Comparison of ENCODE assay signal across 8 cellular contexts in the genomic region with DNA sequence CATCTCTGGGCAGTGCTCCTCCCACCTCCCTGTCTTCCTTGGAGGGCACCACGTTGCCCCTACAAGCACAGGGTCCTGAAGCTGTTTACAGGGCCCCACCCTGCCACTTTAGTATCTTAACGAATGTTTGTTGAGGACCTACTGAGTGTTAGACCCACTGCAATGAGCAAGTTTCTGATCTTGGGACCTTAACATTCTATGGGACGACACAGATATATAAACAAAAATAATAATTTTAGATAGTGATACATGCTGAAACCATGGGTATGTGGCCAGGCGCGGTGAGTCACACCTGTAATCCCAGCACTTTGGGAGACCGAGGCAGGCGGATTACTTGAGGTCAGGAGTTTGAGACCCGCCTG. TPM values are rescaled to one million over a fixed set of nuclear protein-coding genes. Genes with fewer than 3 reads are reported as not detected.
DNase-seq lines count a peak whose midpoint lies in the region; ATAC-seq, FAIRE-seq and TF ChIP-seq lines count a peak whose summit lies in the region.

No MANE protein-coding gene starts in this region.

- no peak overlapping the region for H3K14ac ChIP-seq in mesenchymal stem cell (ENCODE audit: low read length in 2 of 2)

- no peak overlapping the region for H2BK120ac ChIP-seq in mesenchymal stem cell (ENCODE audit: low read depth, low read length)

- no peak for TF ChIP-seq POLR2A in K562 (conservative IDR thresholded peaks at IDR 0.05)

- H3K4me1 ChIP-seq in cardiac muscle cell (ENCODE audit: low read depth) = peaks cover 3% of the 10 kb centered on the region
- H3K4me1 ChIP-seq in K562 (replicated peaks in 1 of 2; ENCODE audit: control insufficient read depth in 2 of 2, insufficient read depth in 2 of 2, low read length in 2 of 2) = peaks cover 19 to 27% of the 10 kb centered on the region in 2 experiments
- peaks cover 9% of the 10 kb centered on the region for H3K4me1 ChIP-seq in mesenchymal stem cell (ENCODE audit: control insufficient read depth, insufficient read depth, low read depth, low read length)
- H3K4me1 ChIP-seq in upper lobe of right lung = peaks cover 25% of the 10 kb centered on the region

- peak overlapping the region; percentile 91 for H4K8ac ChIP-seq in mesenchymal stem cell (ENCODE audit: low read length)

- H3K79me2 ChIP-seq in K562 (ENCODE audit: control insufficient read depth, insufficient read depth, low read length) = peaks cover 14% of the 10 kb centered on the region; the same call in 2 of the 3 replicates

- CTCF ChIA-PET in K562 (lab: Yijun Ruan, JAX; ENCODE audit: low intra/inter-chr PET ratio) = interaction anchor here (1.2 kb wide), 1 partner anchor 38 kb away, joined by 4 read pairs; no protein-coding TSS in a partner anchor

- H2BK15ac ChIP-seq in mesenchymal stem cell (ENCODE audit: low read depth, poor library complexity, severe bottlenecking) = no peak overlapping the region

- H2BK12ac ChIP-seq in mesenchymal stem cell (ENCODE audit: low read length in 2 of 2) = no peak overlapping the region

- peak overlapping the region; percentile 75 for H4K91ac ChIP-seq in mesenchymal stem cell (ENCODE audit: low read length)

- H2BK5ac ChIP-seq in mesenchymal stem cell (ENCODE audit: low read depth, low read length, poor library complexity, severe bottlenecking) = no peak overlapping the region

- peak overlapping the region in 1 of 2 experiments; percentile 29 for H3K4ac ChIP-seq in mesenchymal stem cell (ENCODE audit: low read depth in 1 of 2, low read length in 2 of 2)

- peak overlapping the region; percentile 97 for H3K4me2 ChIP-seq in K562 (ENCODE audit: insufficient read depth, low read length)
- H3K4me2 ChIP-seq in mesenchymal stem cell (ENCODE audit: low read length, poor library complexity, severe bottlenecking) = peak overlapping the region; percentile 73

- H3K9me3 ChIP-seq in cardiac muscle cell (ENCODE audit: low read depth) (no peaks in the 10 kb centered on the region), K562 (replicated peaks; ENCODE audit: control insufficient read depth, insufficient read depth, low read depth, low read length) (no peaks in the 10 kb centered on the region), mesenchymal stem cell (ENCODE audit: control insufficient read depth, low read length) (no peaks in the 10 kb centered on the region), upper lobe of right lung (no peaks in the 10 kb centered on the region)

- peak overlapping the region; percentile 42 to 67 for H3K18ac ChIP-seq in mesenchymal stem cell (ENCODE audit: low read depth in 1 of 2, low read length in 2 of 2)

- peak overlapping the region; percentile 94 for H2AFZ ChIP-seq in K562 (ENCODE audit: low read depth, low read length)
- H2AFZ ChIP-seq in mesenchymal stem cell (ENCODE audit: low read depth, low read length) = peak overlapping the region; percentile 30

- WGBS in K562 (ENCODE audit: insufficient coverage, low coverage, missing lambda C conversion rate) = 71% methylated on average over 8 of the region's 8 CpGs
- WGBS in mesenchymal stem cell = 74% methylated on average over 5 of the region's 8 CpGs

- H3K79me1 ChIP-seq in mesenchymal stem cell (replicated peaks; ENCODE audit: low read length, poor library complexity, severe bottlenecking) = peaks cover 1% of the 10 kb centered on the region

- TSS peak; percentile 98 for BruUV-seq in K562 (replicated peaks; lab: Mats Ljungman, UMichigan)

- no peaks in the 10 kb centered on the region for H4K20me1 ChIP-seq in K562 (replicated peaks; ENCODE audit: control insufficient read depth, insufficient read depth, low read length)

- H3K27ac ChIP-seq in cardiac muscle cell = peak overlapping the region; percentile 28
- H3K27ac ChIP-seq in K562 (ENCODE audit: extremely low read depth, low read depth, low read length) = peak overlapping the region; percentile 93
- H3K27ac ChIP-seq in mesenchymal stem cell (ENCODE audit: low read length, poor library complexity, severe bottlenecking) = peak overlapping the region; percentile 69
- peak overlapping the region; percentile 94 for H3K27ac ChIP-seq in upper lobe of right lung

- in situ Hi-C loops in K562 (cut with MboI) = no loop called here

- H3K36me3 ChIP-seq in cardiac muscle cell = peaks cover 9% of the 10 kb centered on the region
- H3K36me3 ChIP-seq in K562 (ENCODE audit: control insufficient read depth, insufficient read depth, low read length) = peaks cover 20% of the 10 kb centered on the region; the same call in 1 of the 3 replicates
- H3K36me3 ChIP-seq in mesenchymal stem cell (ENCODE audit: control insufficient read depth in 1 of 2, insufficient read depth in 2 of 2, low read depth in 1 of 2, low read length in 2 of 2) = peaks cover 29 to 35% of the 10 kb centered on the region in 2 experiments
- no peaks in the 10 kb centered on the region for H3K36me3 ChIP-seq in upper lobe of right lung

- H3K23ac ChIP-seq in mesenchymal stem cell (ENCODE audit: low read length in 2 of 2) = no peak overlapping the region

- DNase-seq in cardiac muscle cell (ENCODE audit: low read depth in 1 of 2, low spot score in 1 of 2) = no peak
- no peak for DNase-seq in cardiac septum (ENCODE audit: low spot score)
- no peak for DNase-seq in K562 (ENCODE audit: extremely low read depth in 1 of 4, low spot score in 3 of 4)
- DNase-seq in mesenchymal stem cell = no peak
- DNase-seq in upper lobe of right lung = no peak
- DNase-seq in C1 segment of cervical spinal cord (lab: John Stamatoyannopoulos, UW) = no peak
- no peak for DNase-seq in NK-92 treated with Interleukin-12 subunit alpha and Interleukin-12 subunit beta, amount 100 ng/mL, for 24 hours (lab: John Stamatoyannopoulos, UW)
- DNase-seq in D341Med (ENCODE audit: low spot score) = no peak

- POLR2A ChIA-PET in K562 (lab: Yijun Ruan, JAX) = interaction anchor here (0.8 to 1.9 kb wide), 3 partner anchors 10 to 22 kb away, joined by 3 to 7 read pairs (median 4); partner anchors contain the start of gene ENTREP3

- ATAC-seq in K562 = no peak
- ATAC-seq in upper lobe of right lung = no peak

- H3K9me1 ChIP-seq in K562 (ENCODE audit: control insufficient read depth, insufficient read depth, low read length) = no peaks in the 10 kb centered on the region

- TF ChIP-seq CTCF in cardiac muscle cell (IDR thresholded peaks at IDR 0.05; ENCODE audit: low read depth, low read length) (no peak), K562 (IDR thresholded peaks at IDR 0.05 in 2 of 3, conservative IDR thresholded peaks at IDR 0.05 in 1 of 3; ENCODE audit: insufficient read depth in 2 of 3, low read depth in 1 of 3, low read length in 3 of 3) (no peak), upper lobe of right lung (IDR thresholded peaks at IDR 0.05) (no peak)

- no peak for FAIRE-seq in K562 (lab: Jason Lieb, UNC)

- no peak for TF ChIP-seq EP300 in K562 (IDR thresholded peaks at IDR 0.05; ENCODE audit: low read length)

- TF ChIP-seq RAD21 in K562 (CRISPR knock-in tag; conservative IDR thresholded peaks at IDR 0.05 in 1 of 2, IDR thresholded peaks at IDR 0.05 in 1 of 2) = no peak

- H2AK5ac ChIP-seq in mesenchymal stem cell (ENCODE audit: low read length, severe bottlenecking) = no peak overlapping the region

- H3K4me3 ChIP-seq in cardiac muscle cell = peak overlapping the region; percentile 23
- peak overlapping the region; percentile 44 for H3K4me3 ChIP-seq in K562
- H3K4me3 ChIP-seq in mesenchymal stem cell (ENCODE audit: insufficient read depth in 1 of 2, low read depth in 1 of 2, low read length in 2 of 2) = peak overlapping the region; percentile 50 to 79
- H3K4me3 ChIP-seq in upper lobe of right lung = peak overlapping the region; percentile 80

- H3K9ac ChIP-seq in K562 (ENCODE audit: insufficient read depth in 1 of 2, low read depth in 2 of 2, low read length in 2 of 2) (peak overlapping the region; percentile 84 to 90), mesenchymal stem cell (ENCODE audit: low read length) (peak overlapping the region; percentile 91)

- H3K27me3 ChIP-seq in cardiac muscle cell (no peaks in the 10 kb centered on the region), K562 (ENCODE audit: control insufficient read depth in 2 of 2, insufficient read depth in 2 of 2, low read length in 2 of 2) (no peaks in the 10 kb centered on the region), mesenchymal stem cell (ENCODE audit: control insufficient read depth in 1 of 2, insufficient read depth in 1 of 2, low read length in 2 of 2) (no peaks in the 10 kb centered on the region), upper lobe of right lung (no peaks in the 10 kb centered on the region)

- intact Hi-C loops in cardiac septum (cut with DNase I) = loop anchor here (2.0 kb wide), 1 partner anchor 36 kb away; the partner anchor contains the start of gene MTX1
- intact Hi-C loops in K562 (cut with micrococcal nuclease) = loop anchor here (2.0 kb wide), 1 partner anchor 38 kb away; the partner anchor contains the start of gene THBS3
- intact Hi-C loops in upper lobe of right lung (cut with DNase I) = no loop called here

RNA-seq across cellular contexts. Expression of gene ENTREP3, which starts 10.1 kb away (rescaled TPM):
- total RNA-seq in cardiac muscle cell (39.5 and 46.2 TPM in 2 replicates), cardiac septum (15.5 TPM), K562 (2014; rRNA removed) (6.4 and 10.6 TPM in 2 replicates), K562 (2014; rRNA removed; fragmentation: Illumina TruSeq; extraction: Trizol) (1.9 and 2.0 TPM in 2 replicates), K562 (2015; rRNA removed; fragmentation: Illumina TruSeq; extraction: Trizol) (3.4 and 4.1 TPM in 2 replicates), K562 (2021) (41.8 and 43.0 TPM in 2 replicates), upper lobe of right lung (27.8 TPM)
- polyA plus RNA-seq in cardiac muscle cell (42.0 and 59.2 TPM in 2 replicates), K562 (2011; rRNA removed) (5.9 and 17.5 TPM in 2 replicates), K562 (2014; fragmentation: Illumina TruSeq; extraction: Trizol) (11.8 and 21.9 TPM in 2 replicates), K562 (2014; fragmentation: Nextera tagmentation; extraction: Ambion mirVana) (1 to 10 TPM; 2.0 to 2.1 TPM), K562 (2014; rRNA removed) (15.4 and 17.7 TPM in 2 replicates)
- 20.6 and 45.2 TPM in 2 replicates for total RNA-seq in K562 (2011; cell fraction: chromatin; rRNA removed; ENCODE audit: low replicate concordance)
- total RNA-seq in K562 (2011; cell fraction: nucleolus; rRNA removed) = 38.6 and 38.9 TPM in 2 replicates
- 36.1 and 52.0 TPM in 2 replicates for total RNA-seq in K562 (2011; cell fraction: nucleoplasm; rRNA removed)
- 10.9 and 13.6 TPM in 2 replicates for polyA plus RNA-seq in K562 (2011; cell fraction: cytosol; rRNA removed)
- 30.5 and 33.5 TPM in 2 replicates for polyA plus RNA-seq in K562 (2011; cell fraction: nucleus; rRNA removed)
- 23.2 and 25.9 TPM in 2 replicates for polyA plus RNA-seq in K562 (2012)
- 3.8 and 3.9 TPM in 2 replicates for polyA minus RNA-seq in K562 (2011; rRNA and poly(A)+ RNA removed)
- 13.7 and 24.0 TPM in 2 replicates for polyA minus RNA-seq in K562 (2011; cell fraction: cytosol; rRNA and poly(A)+ RNA removed)
- 6.2 and 7.2 TPM in 2 replicates for polyA minus RNA-seq in K562 (2011; cell fraction: nucleus; rRNA and poly(A)+ RNA removed)
- polyA plus RNA-seq in mesenchymal stem cell (2013, experiment 1 of 2) = 48.4 TPM
- 49.3 TPM for polyA plus RNA-seq in mesenchymal stem cell (2013, experiment 2 of 2)

RNA-seq across cellular contexts. Expression of gene SCAMP3, which starts 17.0 kb away (rescaled TPM):
- total RNA-seq in cardiac muscle cell (67.3 and 109 TPM in 2 replicates), cardiac septum (61.5 TPM), K562 (2014; rRNA removed) (101 and 132 TPM in 2 replicates), K562 (2014; rRNA removed; fragmentation: Illumina TruSeq; extraction: Trizol) (13.4 and 14.2 TPM in 2 replicates), K562 (2015; rRNA removed; fragmentation: Illumina TruSeq; extraction: Trizol) (24.0 and 25.4 TPM in 2 replicates), K562 (2021) (111 TPM in 2 replicates), upper lobe of right lung (70.9 TPM)
- polyA plus RNA-seq in cardiac muscle cell (100 and 172 TPM in 2 replicates), K562 (2011; rRNA removed) (100 and 140 TPM in 2 replicates), K562 (2014; fragmentation: Illumina TruSeq; extraction: Trizol) (86.1 and 100 TPM in 2 replicates), K562 (2014; fragmentation: Nextera tagmentation; extraction: Ambion mirVana) (10 to 100 TPM; 72.9 to 83.3 TPM), K562 (2014; rRNA removed) (130 and 131 TPM in 2 replicates)
- 59.7 and 127 TPM in 2 replicates for total RNA-seq in K562 (2011; cell fraction: chromatin; rRNA removed; ENCODE audit: low replicate concordance)
- total RNA-seq in K562 (2011; cell fraction: nucleolus; rRNA removed) = 178 TPM in 2 replicates
- total RNA-seq in K562 (2011; cell fraction: nucleoplasm; rRNA removed) = 135 and 144 TPM in 2 replicates
- 214 and 294 TPM in 2 replicates for polyA plus RNA-seq in K562 (2011; cell fraction: cytosol; rRNA removed)
- 103 and 109 TPM in 2 replicates for polyA plus RNA-seq in K562 (2011; cell fraction: nucleus; rRNA removed)
- 94.0 and 101 TPM in 2 replicates for polyA plus RNA-seq in K562 (2012)
- polyA minus RNA-seq in K562 (2011; rRNA and poly(A)+ RNA removed) = 57.0 and 75.1 TPM in 2 replicates
- 62.4 and 70.4 TPM in 2 replicates for polyA minus RNA-seq in K562 (2011; cell fraction: cytosol; rRNA and poly(A)+ RNA removed)
- 16.4 and 25.2 TPM in 2 replicates for polyA minus RNA-seq in K562 (2011; cell fraction: nucleus; rRNA and poly(A)+ RNA removed)
- 104 TPM for polyA plus RNA-seq in mesenchymal stem cell (2013, experiment 1 of 2)
- polyA plus RNA-seq in mesenchymal stem cell (2013, experiment 2 of 2) = 101 TPM

RNA-seq across cellular contexts. Expression of gene CLK2, which starts 28.2 kb away (rescaled TPM):
- total RNA-seq in cardiac muscle cell (57.3 and 65.3 TPM in 2 replicates), cardiac septum (24.7 TPM), K562 (2014; rRNA removed) (36.4 and 40.2 TPM in 2 replicates), K562 (2014; rRNA removed; fragmentation: Illumina TruSeq; extraction: Trizol) (24.2 and 25.6 TPM in 2 replicates), K562 (2015; rRNA removed; fragmentation: Illumina TruSeq; extraction: Trizol) (37.0 and 39.6 TPM in 2 replicates), K562 (2021) (60.2 and 65.4 TPM in 2 replicates), upper lobe of right lung (51.2 TPM)
- polyA plus RNA-seq in cardiac muscle cell (45.1 and 68.5 TPM in 2 replicates), K562 (2011; rRNA removed) (67.8 and 105 TPM in 2 replicates), K562 (2014; fragmentation: Illumina TruSeq; extraction: Trizol) (59.9 and 67.3 TPM in 2 replicates), K562 (2014; fragmentation: Nextera tagmentation; extraction: Ambion mirVana) (10 to 100 TPM; 13.5 to 15.7 TPM), K562 (2014; rRNA removed) (69.1 and 81.4 TPM in 2 replicates)
- total RNA-seq in K562 (2011; cell fraction: chromatin; rRNA removed; ENCODE audit: low replicate concordance) = 311 and 570 TPM in 2 replicates
- 299 and 331 TPM in 2 replicates for total RNA-seq in K562 (2011; cell fraction: nucleolus; rRNA removed)
- total RNA-seq in K562 (2011; cell fraction: nucleoplasm; rRNA removed) = 264 and 285 TPM in 2 replicates
- 48.7 and 49.0 TPM in 2 replicates for polyA plus RNA-seq in K562 (2011; cell fraction: cytosol; rRNA removed)
- 890 and 922 TPM in 2 replicates for polyA plus RNA-seq in K562 (2011; cell fraction: nucleus; rRNA removed)
- 56.9 and 62.9 TPM in 2 replicates for polyA plus RNA-seq in K562 (2012)
- 58.6 and 59.3 TPM in 2 replicates for polyA minus RNA-seq in K562 (2011; rRNA and poly(A)+ RNA removed)
- 30.5 and 30.7 TPM in 2 replicates for polyA minus RNA-seq in K562 (2011; cell fraction: cytosol; rRNA and poly(A)+ RNA removed)
- polyA minus RNA-seq in K562 (2011; cell fraction: nucleus; rRNA and poly(A)+ RNA removed) = 109 and 138 TPM in 2 replicates
- 35.0 TPM for polyA plus RNA-seq in mesenchymal stem cell (2013, experiment 1 of 2)
- polyA plus RNA-seq in mesenchymal stem cell (2013, experiment 2 of 2) = 34.0 TPM

RNA-seq across cellular contexts. Expression of gene HCN3, which starts 32.1 kb away (rescaled TPM):
- total RNA-seq in cardiac muscle cell (1.7 and 3.5 TPM in 2 replicates), cardiac septum (2.2 TPM), K562 (2014; rRNA removed) (2.3 and 3.2 TPM in 2 replicates), K562 (2014; rRNA removed; fragmentation: Illumina TruSeq; extraction: Trizol) (1.7 and 2.9 TPM in 2 replicates), K562 (2015; rRNA removed; fragmentation: Illumina TruSeq; extraction: Trizol) (3.1 and 3.9 TPM in 2 replicates), K562 (2021) (6.6 and 7.0 TPM in 2 replicates), upper lobe of right lung (2.6 TPM)
- polyA plus RNA-seq in cardiac muscle cell (3.7 and 12.9 TPM in 2 replicates), K562 (2011; rRNA removed) (7.2 and 14.5 TPM in 2 replicates), K562 (2014; fragmentation: Illumina TruSeq; extraction: Trizol) (5.6 and 5.9 TPM in 2 replicates), K562 (2014; fragmentation: Nextera tagmentation; extraction: Ambion mirVana) (1 to 10 TPM in 1 of 2 experiments, under 1 TPM in 1; 0.91 to 1.0 TPM), K562 (2014; rRNA removed) (7.3 and 9.7 TPM in 2 replicates)
- 31.1 and 65.6 TPM in 2 replicates for total RNA-seq in K562 (2011; cell fraction: chromatin; rRNA removed; ENCODE audit: low replicate concordance)
- total RNA-seq in K562 (2011; cell fraction: nucleolus; rRNA removed) = 41.4 and 45.0 TPM in 2 replicates
- 40.9 and 43.8 TPM in 2 replicates for total RNA-seq in K562 (2011; cell fraction: nucleoplasm; rRNA removed)
- polyA plus RNA-seq in K562 (2011; cell fraction: cytosol; rRNA removed) = 7.1 and 13.6 TPM in 2 replicates
- 101 and 112 TPM in 2 replicates for polyA plus RNA-seq in K562 (2011; cell fraction: nucleus; rRNA removed)
- 5.6 and 7.6 TPM in 2 replicates for polyA plus RNA-seq in K562 (2012)
- polyA minus RNA-seq in K562 (2011; rRNA and poly(A)+ RNA removed) = 3.7 and 5.6 TPM in 2 replicates
- 2.5 and 5.6 TPM in 2 replicates for polyA minus RNA-seq in K562 (2011; cell fraction: cytosol; rRNA and poly(A)+ RNA removed)
- 11.6 and 13.2 TPM in 2 replicates for polyA minus RNA-seq in K562 (2011; cell fraction: nucleus; rRNA and poly(A)+ RNA removed)
- 2.0 TPM for polyA plus RNA-seq in mesenchymal stem cell (2013, experiment 1 of 2)
- 1.9 TPM for polyA plus RNA-seq in mesenchymal stem cell (2013, experiment 2 of 2)

RNA-seq across cellular contexts. Expression of gene MTX1, which starts 36.6 kb away (rescaled TPM):
- total RNA-seq in cardiac muscle cell = 24.7 and 45.0 TPM in 2 replicates
- 31.9 and 50.2 TPM in 2 replicates for polyA plus RNA-seq in cardiac muscle cell
- 16.4 TPM for total RNA-seq in cardiac septum
- 16.6 and 32.2 TPM in 2 replicates for total RNA-seq in K562 (2011; cell fraction: chromatin; rRNA removed; ENCODE audit: low replicate concordance)
- 41.9 and 55.9 TPM in 2 replicates for total RNA-seq in K562 (2011; cell fraction: nucleolus; rRNA removed)
- total RNA-seq in K562 (2011; cell fraction: nucleoplasm; rRNA removed) = 26.1 and 28.5 TPM in 2 replicates
- 98.4 and 165 TPM in 2 replicates for total RNA-seq in K562 (2014; rRNA removed)
- total RNA-seq in K562 (2014; rRNA removed; fragmentation: Illumina TruSeq; extraction: Trizol) = 37.3 and 44.6 TPM in 2 replicates
- 65.1 and 66.9 TPM in 2 replicates for total RNA-seq in K562 (2015; rRNA removed; fragmentation: Illumina TruSeq; extraction: Trizol)
- 73.8 and 83.3 TPM in 2 replicates for total RNA-seq in K562 (2021)
- polyA plus RNA-seq in K562 (2011; rRNA removed) = 65.8 and 73.3 TPM in 2 replicates
- polyA plus RNA-seq in K562 (2011; cell fraction: cytosol; rRNA removed) = 102 and 177 TPM in 2 replicates
- 65.2 and 88.3 TPM in 2 replicates for polyA plus RNA-seq in K562 (2011; cell fraction: nucleus; rRNA removed)
- polyA plus RNA-seq in K562 (2012) = 79.8 and 86.4 TPM in 2 replicates
- 80.0 and 88.4 TPM in 2 replicates for polyA plus RNA-seq in K562 (2014; fragmentation: Illumina TruSeq; extraction: Trizol)
- polyA plus RNA-seq in K562 (2014; fragmentation: Nextera tagmentation; extraction: Ambion mirVana) = 10 to 100 TPM; 29.1 to 66.3 TPM
- 83.5 and 90.5 TPM in 2 replicates for polyA plus RNA-seq in K562 (2014; rRNA removed)
- polyA minus RNA-seq in K562 (2011; rRNA and poly(A)+ RNA removed) = 25.2 and 38.9 TPM in 2 replicates
- 35.6 and 41.5 TPM in 2 replicates for polyA minus RNA-seq in K562 (2011; cell fraction: cytosol; rRNA and poly(A)+ RNA removed)
- polyA minus RNA-seq in K562 (2011; cell fraction: nucleus; rRNA and poly(A)+ RNA removed) = 26.3 and 28.4 TPM in 2 replicates
- polyA plus RNA-seq in mesenchymal stem cell (2013, experiment 1 of 2) = 39.5 TPM
- 38.9 TPM for polyA plus RNA-seq in mesenchymal stem cell (2013, experiment 2 of 2)
- total RNA-seq in upper lobe of right lung = 28.4 TPM

Comparison
In these comparisons a context has a peak if more than half of its experiments do, and no peak if none do; other contexts are left out.
1. H3K27ac ChIP-seq: peak in every context shown above with its lines; median percentile 94 in upper lobe of right lung; 93 in K562; 69 in mesenchymal stem cell; 28 in cardiac muscle cell.
2. H3K4me3 ChIP-seq: peak in every context shown above with its lines; median percentile 80 in upper lobe of right lung; 64 in mesenchymal stem cell; 44 in K562; 23 in cardiac muscle cell.